ENCODE assay signal across 14 cellular contexts in genomic region chr13:34162545-34162936, GRCh38.
DNase-seq lines count a peak whose midpoint lies in the region; ATAC-seq and TF ChIP-seq lines count a peak whose summit lies in the region.
"Had no signal": no experiment of that assay in that cellular context is flagged by ENCODE, and none has a peak within 500 bp of the region (broad histone marks: within the 10 kb centered on the region; RNA-seq: fewer than 3 reads in every experiment).

No MANE protein-coding gene starts in this region.

- peak; percentile 55 for DNase-seq in NCI-H510A treated with DMSO at 0.1 percent for 48 hours (lab: John Stamatoyannopoulos, UW)
- DNase-seq in NCI-H510A (lab: John Stamatoyannopoulos, UW) = no peak
- no peak for DNase-seq in coronary artery (ENCODE audit: low spot score)
- DNase-seq in upper lobe of left lung = no peak
- DNase-seq in SW480 (ENCODE audit: low spot score) = no peak
- no peak for DNase-seq in naive thymus-derived CD4-positive, alpha-beta T cell
- no peak for DNase-seq in posterior cingulate gyrus
- DNase-seq: ACHN; activated CD4-positive, alpha-beta T cell treated with anti-CD3 and anti-CD28 coated beads, Interleukin-2, amount 50 U/mL, for 48 hours; cerebellar nuclear complex; left cardiac atrium; NCI-H1105 treated with DMSO at 0.1 percent for 48 hours had no signal

- peaks cover 0 to 2% (median 0%) of the 10 kb centered on the region in 7 donors for H3K4me1 Mint-ChIP-seq in naive thymus-derived CD4-positive, alpha-beta T cell

- peak in 1 of 4 donors; percentile 6 for TF ChIP-seq EP300 in upper lobe of left lung (IDR thresholded peaks at IDR 0.05)

- H3K9me3 ChIP-seq in mesodermal cell (ENCODE audit: control insufficient read depth, low read length) (no peaks in the 10 kb centered on the region), upper lobe of left lung (no peaks in the 10 kb centered on the region)
- H3K9me3 ChIP-seq in naive thymus-derived CD4-positive, alpha-beta T cell (ENCODE audit: control insufficient read depth in 2 of 3, low read length in 3 of 3) = no peaks in the 10 kb centered on the region

- H3K27me3 Mint-ChIP-seq in naive thymus-derived CD4-positive, alpha-beta T cell = peaks cover 8 to 17% (median 15%) of the 10 kb centered on the region in 5 donors

- no peaks in the 10 kb centered on the region for H3K36me3 ChIP-seq in mesodermal cell (ENCODE audit: control insufficient read depth, insufficient read depth, low read length)
- no peaks in the 10 kb centered on the region for H3K36me3 ChIP-seq in upper lobe of left lung
- no peaks in the 10 kb centered on the region for H3K36me3 ChIP-seq in naive thymus-derived CD4-positive, alpha-beta T cell (ENCODE audit: control insufficient read depth in 2 of 3, insufficient read depth in 3 of 3, low read length in 3 of 3)

- H3K4me1 ChIP-seq in mesodermal cell (ENCODE audit: control insufficient read depth, insufficient read depth, low read length, poor library complexity, severe bottlenecking) (peaks cover 33% of the 10 kb centered on the region), upper lobe of left lung (peaks cover 0 to 8% (median 6%) of the 10 kb centered on the region in 4 donors)
- H3K4me1 ChIP-seq in naive thymus-derived CD4-positive, alpha-beta T cell (ENCODE audit: control insufficient read depth in 2 of 2, insufficient read depth in 2 of 2, low read length in 2 of 2) = no peaks in the 10 kb centered on the region

- H3K27me3 ChIP-seq in upper lobe of left lung = no peaks in the 10 kb centered on the region
- no peaks in the 10 kb centered on the region for H3K27me3 ChIP-seq in naive thymus-derived CD4-positive, alpha-beta T cell (ENCODE audit: control insufficient read depth in 2 of 2, insufficient read depth in 2 of 2, low read length in 2 of 2)

- H3K4me3 ChIP-seq in coronary artery = peak overlapping the region; percentile 31
- no peak overlapping the region for H3K4me3 ChIP-seq in mesodermal cell (ENCODE audit: extremely low read depth, insufficient read depth, low read length, poor library complexity, severe bottlenecking)
- peak overlapping the region in 1 of 4 donors; percentile 19 for H3K4me3 ChIP-seq in upper lobe of left lung
- no peak overlapping the region for H3K4me3 ChIP-seq in naive thymus-derived CD4-positive, alpha-beta T cell (ENCODE audit: low read length)
- H3K4me3 ChIP-seq: GM12878 had no signal

- no peak overlapping the region for H3K27ac Mint-ChIP-seq in naive thymus-derived CD4-positive, alpha-beta T cell

- peaks cover 0 to 14% (median 2%) of the 10 kb centered on the region in 11 donors for H3K9me3 Mint-ChIP-seq in naive thymus-derived CD4-positive, alpha-beta T cell

- peak overlapping the region; percentile 68 to 90 for H3K27ac ChIP-seq in coronary artery
- H3K27ac ChIP-seq in mesodermal cell (ENCODE audit: low read depth, low read length, severe bottlenecking) = peak overlapping the region; percentile 75
- peak overlapping the region; percentile 3 to 70 (median 48) for H3K27ac ChIP-seq in upper lobe of left lung
- H3K27ac ChIP-seq in naive thymus-derived CD4-positive, alpha-beta T cell (ENCODE audit: low read depth, low read length) = no peak overlapping the region

- TF ChIP-seq POLR2A in upper lobe of left lung (IDR thresholded peaks at IDR 0.05) = no peak

- peak; percentile 31 to 65 for ATAC-seq in upper lobe of left lung (ENCODE audit: low FRiP score in 2 of 2)
- no peak for ATAC-seq in naive thymus-derived CD4-positive, alpha-beta T cell
- ATAC-seq: GM12878 had no signal

- intact Hi-C loops in naive thymus-derived CD4-positive, alpha-beta T cell (cut with micrococcal nuclease) = no loop called here
- intact Hi-C loops in posterior cingulate gyrus (cut with DNase I) = no loop called here

- CTCF ChIA-PET in naive thymus-derived CD4-positive, alpha-beta T cell (lab: Charles Lee) = no interaction called here

- POLR2A ChIA-PET in naive thymus-derived CD4-positive, alpha-beta T cell (lab: Charles Lee) = no interaction called here

- H3K4me3 Mint-ChIP-seq in naive thymus-derived CD4-positive, alpha-beta T cell = no peak overlapping the region

- WGBS in mesodermal cell (ENCODE audit: insufficient coverage in 2 of 2), 2 experiments = 71 to 80% methylated on average over 1 of the region's 3 CpGs
- 37% methylated on average over 3 of the region's 3 CpGs for WGBS in upper lobe of left lung, 2 donors

- no peaks in the 10 kb centered on the region for H3K36me3 Mint-ChIP-seq in naive thymus-derived CD4-positive, alpha-beta T cell

- TF ChIP-seq CTCF in coronary artery (IDR thresholded peaks at IDR 0.05) (no peak), upper lobe of left lung (IDR thresholded peaks at IDR 0.05) (no peak)
